8 cellular contexts compared by ENCODE assay signal in the genomic region with DNA sequence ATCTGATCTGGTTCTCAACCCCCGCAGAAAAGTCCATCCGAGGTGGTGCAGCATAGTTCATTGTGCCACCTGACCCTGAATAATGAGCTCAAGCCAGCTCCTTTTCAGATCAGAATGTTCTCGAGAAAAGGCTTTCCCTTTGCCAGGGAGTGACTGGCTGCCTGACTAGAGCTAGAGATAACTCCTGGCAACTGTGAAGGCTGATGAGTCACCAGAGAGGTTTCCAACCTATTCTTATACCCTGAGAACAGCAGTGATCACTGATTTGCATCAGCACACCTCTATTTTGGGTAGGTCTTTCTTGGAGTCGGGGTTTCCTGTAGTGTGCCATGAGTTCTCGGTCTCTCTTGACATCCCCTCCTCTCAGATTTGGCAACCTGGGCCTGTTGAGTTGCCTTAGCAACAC.
A peak's percentile ranks its signal among the peaks of the same experiment; 100 is the strongest.
DNase-seq lines count a peak whose midpoint lies in the region; ATAC-seq and TF ChIP-seq lines count a peak whose summit lies in the region.

No MANE protein-coding gene starts in this region.

- H3K27me3 Mint-ChIP-seq in mesothelial cell of epicardium (ENCODE audit: low read depth): no peaks in the 10 kb centered on the region

- H3K27ac ChIP-seq in ascending aorta (peak overlapping the region; percentile 78 to 80), aorta (ENCODE audit: low read depth in 1 of 2, low read length in 2 of 2) (peak overlapping the region; percentile 84 to 89)

- intact Hi-C loops in ascending aorta (cut with DNase I): loop anchor here (2.0 to 5.0 kb wide), 4 partner anchors 39 to 104 kb away; no protein-coding TSS in a partner anchor
- intact Hi-C loops in aorta (cut with DNase I): loop anchor here in 1 of 2 donors (2.0 to 10.0 kb wide), 3 partner anchors 51 to 91 kb away; no protein-coding TSS in a partner anchor

- H3K9me3 ChIP-seq in ascending aorta (no peaks in the 10 kb centered on the region), aorta (ENCODE audit: control insufficient read depth, low read length) (no peaks in the 10 kb centered on the region)

- H3K4me1 ChIP-seq in ascending aorta: peaks cover 0 to 18% of the 10 kb centered on the region in 2 donors
- peaks cover 4 to 10% of the 10 kb centered on the region in 2 donors for H3K4me1 ChIP-seq in aorta (ENCODE audit: control insufficient read depth in 1 of 2, insufficient read depth in 2 of 2, low read length in 2 of 2)

- H3K4me1 Mint-ChIP-seq in mesothelial cell of epicardium: peaks cover 7% of the 10 kb centered on the region

- DNase-seq in stimulated activated CD4-positive, alpha-beta T cell treated with anti-CD3 and anti-CD28 coated beads, Interleukin-15, amount 100 ng/mL, for 24 hours: peak; percentile 34
- no peak for DNase-seq in stimulated activated CD4-positive, alpha-beta T cell treated with anti-CD3 and anti-CD28 coated beads, Interleukin-4, amount 100 ng/mL, for 1 hour
- peak; percentile 78 to 92 for DNase-seq in ascending aorta (ENCODE audit: low spot score in 2 of 2)
- peak; percentile 91 for DNase-seq in kidney glomerular epithelial cell (lab: John Stamatoyannopoulos, UW)
- DNase-seq in aorta: peak; percentile 69 to 75
- DNase-seq in mesothelial cell of epicardium (ENCODE audit: low spot score in 2 of 2, unreplicated experiment in 2 of 2): no peak

- no peaks in the 10 kb centered on the region for H3K27me3 ChIP-seq in ascending aorta
- no peaks in the 10 kb centered on the region for H3K27me3 ChIP-seq in aorta (ENCODE audit: control insufficient read depth in 1 of 2, insufficient read depth in 2 of 2, low read length in 1 of 2)

- TF ChIP-seq CTCF in ascending aorta (IDR thresholded peaks at IDR 0.05) (no peak), mesothelial cell of epicardium (IDR thresholded peaks at IDR 0.05; ENCODE audit: unreplicated experiment) (no peak)

- H3K36me3 Mint-ChIP-seq in mesothelial cell of epicardium: peaks cover 2% of the 10 kb centered on the region

- WGBS in aorta, 2 donors: 4 to 6% methylated on average over 5 of the region's 5 CpGs

- no peaks in the 10 kb centered on the region for H3K36me3 ChIP-seq in ascending aorta
- no peaks in the 10 kb centered on the region for H3K36me3 ChIP-seq in aorta (ENCODE audit: control insufficient read depth in 1 of 2, insufficient read depth in 2 of 2, low read length in 1 of 2)

- no peak overlapping the region for H3K4me3 Mint-ChIP-seq in mesothelial cell of epicardium

- peak; percentile 65 for ATAC-seq in HG03280 (IDR thresholded peaks at IDR 0.05; ENCODE audit: unreplicated experiment)
- peak; percentile 91 for ATAC-seq in aorta (ENCODE audit: low FRiP score)
- no peak for ATAC-seq in HG02678 (IDR thresholded peaks at IDR 0.05; ENCODE audit: unreplicated experiment)

- peaks cover 16% of the 10 kb centered on the region for H3K9me3 Mint-ChIP-seq in mesothelial cell of epicardium

- H3K4me3 ChIP-seq in ascending aorta (no peak overlapping the region), aorta (ENCODE audit: low read length in 2 of 2) (no peak overlapping the region)

- no peak overlapping the region for H3K27ac Mint-ChIP-seq in mesothelial cell of epicardium

Comparison
In these comparisons a context has a peak if more than half of its experiments do, and no peak if none do; other contexts are left out.
1. DNase-seq: peak in stimulated activated CD4-positive, alpha-beta T cell treated with anti-CD3 and anti-CD28 coated beads, Interleukin-15, amount 100 ng/mL, for 24 hours (single experiment), ascending aorta (2 of 2), kidney glomerular epithelial cell (single experiment) and aorta (2 of 2); none in stimulated activated CD4-positive, alpha-beta T cell treated with anti-CD3 and anti-CD28 coated beads, Interleukin-4, amount 100 ng/mL, for 1 hour (single experiment) and mesothelial cell of epicardium (0 of 2).